ENCODE assay signal across 22 cellular contexts in the genomic region with DNA sequence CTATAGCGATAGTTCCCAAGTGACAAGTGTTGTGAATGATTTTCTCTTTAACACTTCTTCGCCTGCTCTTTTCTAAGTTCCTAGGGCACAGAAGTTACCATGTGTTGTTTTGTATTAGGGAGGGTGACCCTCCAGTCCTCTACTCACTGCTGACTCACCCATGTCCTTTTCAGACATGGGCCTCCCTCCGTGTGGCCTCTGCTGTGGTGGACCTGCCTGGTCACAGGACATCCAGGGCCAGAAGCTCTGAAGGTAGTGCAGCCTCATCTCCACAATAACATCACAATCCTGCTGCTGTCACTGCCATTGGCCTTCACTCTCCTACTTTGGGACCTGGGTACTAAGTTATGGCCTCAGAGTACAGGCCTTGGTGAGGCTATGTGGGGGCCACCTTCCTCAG.
DNase-seq lines count a peak whose midpoint lies in the region; ATAC-seq, FAIRE-seq and TF ChIP-seq lines count a peak whose summit lies in the region.
"Had no signal": no experiment of that assay in that cellular context is flagged by ENCODE, and none has a peak within 500 bp of the region (broad histone marks: within the 10 kb centered on the region; RNA-seq: fewer than 3 reads in every experiment).

No MANE protein-coding gene starts in this region.

- no peak for ATAC-seq in upper lobe of left lung (ENCODE audit: low FRiP score in 2 of 2)
- no peak for ATAC-seq in left lung
- ATAC-seq: activated T-cell treated with anti-CD3 and anti-CD28 coated beads, Interleukin-2, amount 50 U/mL, for 72 hours; natural killer cell; upper lobe of right lung; WTC11 had no signal

- TF ChIP-seq POLR2A in upper lobe of left lung (IDR thresholded peaks at IDR 0.05): no peak

- WGBS in esophagus, 2 donors: 80 to 87% methylated on average over 3 of the region's 3 CpGs
- WGBS in upper lobe of left lung, 2 donors: 89 to 94% methylated on average over 3 of the region's 3 CpGs
- WGBS in small intestine, 3 donors: 87 to 89% (median 88%) methylated on average over 3 of the region's 3 CpGs

- TF ChIP-seq EP300 in upper lobe of left lung (IDR thresholded peaks at IDR 0.05): no peak

- H3K4me3 ChIP-seq in esophagus (ENCODE audit: low read depth in 1 of 2, low read length in 2 of 2) (no peak overlapping the region), muscle layer of duodenum (ENCODE audit: low read depth in 1 of 2, low read length in 2 of 2) (peak overlapping the region in 1 of 2 donors; percentile 0), upper lobe of left lung (no peak overlapping the region), left lung (no peak overlapping the region), small intestine (ENCODE audit: low read depth in 1 of 2, low read length in 2 of 2) (no peak overlapping the region)
- H3K4me3 ChIP-seq: upper lobe of right lung had no signal

- intact Hi-C loops in left lung (cut with DNase I): no loop called here

- peak overlapping the region; percentile 50 to 66 for H3K27ac ChIP-seq in esophagus (ENCODE audit: low read depth in 2 of 2, low read length in 1 of 2)
- H3K27ac ChIP-seq in muscle layer of duodenum (ENCODE audit: low read length): peak overlapping the region; percentile 47
- peak overlapping the region in 3 of 4 donors; percentile 27 to 50 (median 40) for H3K27ac ChIP-seq in upper lobe of left lung
- no peak overlapping the region for H3K27ac ChIP-seq in left lung
- H3K27ac ChIP-seq in small intestine (ENCODE audit: low read depth in 1 of 2, low read length in 1 of 2): peak overlapping the region in 1 of 2 donors; percentile 86
- H3K27ac ChIP-seq: upper lobe of right lung had no signal

- DNase-seq in M059J (ENCODE audit: low read depth) (peak; percentile 10), upper lobe of left lung (no peak), left lung (no peak), small intestine (no peak), NCI-H2107 treated with DMSO at 0.1 percent for 48 hours (lab: John Stamatoyannopoulos, UW; ENCODE audit: unreplicated experiment) (no peak)
- DNase-seq: activated naive CD4-positive, alpha-beta T cell treated with anti-CD3 and anti-CD28 coated beads for 36 hours; activated T-cell treated with anti-CD3 and anti-CD28 coated beads, Interleukin-2, amount 50 U/mL, for 72 hours; effector CD8-positive, alpha-beta T cell; foreskin melanocyte; natural killer cell; NCI-H1092 treated with DMSO at 0.1 percent for 48 hours; NCI-H187; NCI-H526 treated with DMSO at 0.1 percent for 48 hours; SHP77 treated with DMSO at 0.1 percent for 48 hours; stimulated activated CD4-positive, alpha-beta T cell treated with anti-CD3 and anti-CD28 coated beads, Interleukin-2, amount 100 ng/mL, for 24 hours; T-helper 9 cell; upper lobe of right lung had no signal

- H3K4me1 ChIP-seq in esophagus (ENCODE audit: control insufficient read depth in 2 of 2, insufficient read depth in 2 of 2, low read length in 1 of 2): peaks cover 0 to 6% of the 10 kb centered on the region in 2 donors
- H3K4me1 ChIP-seq in muscle layer of duodenum (ENCODE audit: control insufficient read depth in 1 of 2, insufficient read depth in 2 of 2, low read length in 2 of 2): peaks cover 0 to 20% of the 10 kb centered on the region in 2 donors
- H3K4me1 ChIP-seq in upper lobe of left lung: peaks cover 5 to 16% (median 10%) of the 10 kb centered on the region in 4 donors
- peaks cover 0 to 32% of the 10 kb centered on the region in 2 donors for H3K4me1 ChIP-seq in left lung
- no peaks in the 10 kb centered on the region for H3K4me1 ChIP-seq in small intestine (ENCODE audit: control insufficient read depth in 2 of 2, insufficient read depth in 1 of 2, low read depth in 1 of 2, low read length in 1 of 2)

- H3K36me3 ChIP-seq in esophagus (ENCODE audit: control insufficient read depth in 2 of 2, insufficient read depth in 2 of 2, low read length in 1 of 2) (no peaks in the 10 kb centered on the region), muscle layer of duodenum (ENCODE audit: control insufficient read depth in 1 of 2, insufficient read depth in 2 of 2, low read length in 2 of 2) (no peaks in the 10 kb centered on the region), upper lobe of left lung (no peaks in the 10 kb centered on the region), left lung (no peaks in the 10 kb centered on the region), small intestine (ENCODE audit: control insufficient read depth in 2 of 2, insufficient read depth in 2 of 2, low read length in 2 of 2) (no peaks in the 10 kb centered on the region)
- H3K36me3 ChIP-seq: upper lobe of right lung had no signal

- no peaks in the 10 kb centered on the region for H3K9me3 ChIP-seq in esophagus (ENCODE audit: control insufficient read depth in 2 of 2, insufficient read depth in 1 of 2, low read depth in 1 of 2, low read length in 1 of 2)
- H3K9me3 ChIP-seq in muscle layer of duodenum (ENCODE audit: control insufficient read depth in 1 of 2, low read length in 2 of 2): no peaks in the 10 kb centered on the region
- no peaks in the 10 kb centered on the region for H3K9me3 ChIP-seq in upper lobe of left lung
- H3K9me3 ChIP-seq in left lung: no peaks in the 10 kb centered on the region
- no peaks in the 10 kb centered on the region for H3K9me3 ChIP-seq in small intestine (ENCODE audit: control insufficient read depth, low read depth)
- H3K9me3 ChIP-seq: upper lobe of right lung had no signal

- TF ChIP-seq CTCF in upper lobe of left lung (IDR thresholded peaks at IDR 0.05): no peak
- TF ChIP-seq CTCF in left lung (IDR thresholded peaks at IDR 0.05): no peak

- H3K27me3 ChIP-seq in esophagus (ENCODE audit: control insufficient read depth in 1 of 2, insufficient read depth in 2 of 2, low read length in 2 of 2): no peaks in the 10 kb centered on the region
- no peaks in the 10 kb centered on the region for H3K27me3 ChIP-seq in muscle layer of duodenum (ENCODE audit: low read depth, low read length)
- H3K27me3 ChIP-seq in upper lobe of left lung: no peaks in the 10 kb centered on the region
- no peaks in the 10 kb centered on the region for H3K27me3 ChIP-seq in left lung
- H3K27me3 ChIP-seq in small intestine (ENCODE audit: control insufficient read depth in 2 of 2, insufficient read depth in 2 of 2, low read length in 2 of 2): no peaks in the 10 kb centered on the region
- H3K27me3 ChIP-seq: upper lobe of right lung had no signal

- FAIRE-seq in small intestine (lab: Jason Lieb, UNC): no peak
- FAIRE-seq: D721Med, H1 had no signal

Comparison
In these comparisons a context has a peak if more than half of its experiments do, and no peak if none do; other contexts are left out.
1. H3K27ac ChIP-seq: peak in esophagus (2 of 2), muscle layer of duodenum (single experiment) and upper lobe of left lung (3 of 4); none in left lung (0 of 2).